ENCODE assay signal across 9 cellular contexts in the genomic region with DNA sequence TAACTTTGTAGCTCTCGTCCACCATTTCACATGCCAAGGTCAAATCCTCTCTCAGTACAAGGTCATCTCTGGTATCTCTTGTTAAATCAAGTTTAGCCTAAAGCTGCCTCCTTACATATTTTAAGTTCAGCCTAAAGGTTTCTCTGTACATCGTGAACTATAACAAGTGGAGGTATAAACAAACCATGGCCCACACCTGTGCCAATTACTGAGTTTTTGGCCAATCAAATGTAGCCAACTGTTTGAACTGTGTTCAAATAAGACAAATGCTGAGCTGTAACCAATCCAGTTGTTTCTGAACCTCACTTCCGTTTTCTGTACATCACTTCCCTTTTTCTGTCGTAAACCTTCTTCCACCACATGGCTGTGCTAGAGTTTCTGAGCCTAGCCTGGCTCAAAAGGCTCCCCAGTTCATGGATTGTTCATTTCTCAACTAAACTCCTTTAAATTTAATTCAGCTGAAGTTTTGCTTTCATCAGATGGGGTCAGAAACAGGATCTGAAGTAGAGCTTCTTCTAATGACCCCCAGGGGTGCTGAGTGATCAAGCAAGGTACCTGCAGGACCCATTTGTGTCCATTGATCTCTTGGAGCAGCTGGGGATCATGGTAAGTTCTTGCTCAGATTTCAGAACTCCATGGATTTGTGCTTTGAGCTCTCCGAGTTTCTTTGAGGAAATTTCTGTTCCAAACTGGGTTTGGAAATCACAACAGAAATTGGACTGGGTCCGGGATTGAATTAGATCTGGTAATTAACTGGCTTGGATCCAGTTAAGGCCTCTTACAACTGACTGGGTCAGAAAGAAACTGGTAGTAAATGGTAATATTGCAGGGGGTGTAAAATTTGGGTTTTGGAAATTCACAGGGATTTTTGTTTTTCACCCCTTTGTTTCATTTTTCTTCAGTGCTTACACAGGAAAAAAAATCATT. TPM values are rescaled to one million over a fixed set of nuclear protein-coding genes. Genes with fewer than 3 reads are reported as not detected.
DNase-seq lines count a peak whose midpoint lies in the region; ATAC-seq, FAIRE-seq and TF ChIP-seq lines count a peak whose summit lies in the region.
"Had no signal": no experiment of that assay in that cellular context is flagged by ENCODE, and none has a peak within 500 bp of the region (broad histone marks: within the 10 kb centered on the region; RNA-seq: fewer than 3 reads in every experiment).

No MANE protein-coding gene starts in this region.

- CTCF ChIA-PET in activated CD4-positive, alpha-beta T cell treated with anti-CD3 and anti-CD28 coated beads, Interleukin-2, amount 10 ng/mL, durations not matched to agents 7 days and 5 days (lab: Charles Lee) = interaction anchor here (0.5 to 6.7 kb wide), 12 partner anchors 8 to 212 kb away, joined by 3 to 37 read pairs (median 3); a partner anchor contains a TSS

- intact Hi-C loops in kidney (cut with DNase I) (no loop called here), thyroid gland (cut with DNase I) (no loop called here)

- H3K9me3 Mint-ChIP-seq in activated CD4-positive, alpha-beta T cell treated with anti-CD3 and anti-CD28 coated beads, Interleukin-2, amount 10 ng/mL, durations not matched to agents 7 days and 5 days = peaks cover 5% of the 10 kb centered on the region
- H3K9me3 Mint-ChIP-seq in memory B cell (no peaks in the 10 kb centered on the region), chondrocyte (ENCODE audit: low read depth) (no peaks in the 10 kb centered on the region)

- H3K4me3 Mint-ChIP-seq in activated CD4-positive, alpha-beta T cell treated with anti-CD3 and anti-CD28 coated beads, Interleukin-2, amount 10 ng/mL, durations not matched to agents 7 days and 5 days = peak overlapping the region; percentile 78
- H3K4me3 Mint-ChIP-seq in memory B cell = peak overlapping the region; percentile 72
- no peak overlapping the region for H3K4me3 Mint-ChIP-seq in chondrocyte (ENCODE audit: unreplicated experiment)

- no peaks in the 10 kb centered on the region for H3K27me3 Mint-ChIP-seq in activated CD4-positive, alpha-beta T cell treated with anti-CD3 and anti-CD28 coated beads, Interleukin-2, amount 10 ng/mL, durations not matched to agents 7 days and 5 days
- H3K27me3 Mint-ChIP-seq in memory B cell = no peaks in the 10 kb centered on the region
- peaks cover 4% of the 10 kb centered on the region for H3K27me3 Mint-ChIP-seq in chondrocyte (ENCODE audit: low read depth)

- POLR2A ChIA-PET in activated CD4-positive, alpha-beta T cell treated with anti-CD3 and anti-CD28 coated beads, Interleukin-2, amount 10 ng/mL, durations not matched to agents 7 days and 5 days (lab: Charles Lee) = interaction anchor here (0.6 to 1.0 kb wide), 3 partner anchors 58 to 212 kb away, joined by 3 to 4 read pairs (median 4); a partner anchor contains a TSS

- peaks cover 49% of the 10 kb centered on the region for H3K4me1 Mint-ChIP-seq in activated CD4-positive, alpha-beta T cell treated with anti-CD3 and anti-CD28 coated beads, Interleukin-2, amount 10 ng/mL, durations not matched to agents 7 days and 5 days
- peaks cover 17% of the 10 kb centered on the region for H3K4me1 Mint-ChIP-seq in memory B cell
- no peaks in the 10 kb centered on the region for H3K4me1 Mint-ChIP-seq in chondrocyte (ENCODE audit: low read depth)

- ATAC-seq in GM21526 (IDR thresholded peaks at IDR 0.05; ENCODE audit: low FRiP score, unreplicated experiment) = peak; percentile 72
- peak; percentile 89 for ATAC-seq in memory B cell (ENCODE audit: low read depth)

- H3K9me3 ChIP-seq in kidney (ENCODE audit: control insufficient read depth in 1 of 2, low read length in 2 of 2) (no peaks in the 10 kb centered on the region), thyroid gland (no peaks in the 10 kb centered on the region)
- H3K9me3 ChIP-seq: upper lobe of left lung had no signal

- peak overlapping the region; percentile 90 for H3K27ac Mint-ChIP-seq in activated CD4-positive, alpha-beta T cell treated with anti-CD3 and anti-CD28 coated beads, Interleukin-2, amount 10 ng/mL, durations not matched to agents 7 days and 5 days
- H3K27ac Mint-ChIP-seq in memory B cell (peak overlapping the region; percentile 98), chondrocyte (ENCODE audit: unreplicated experiment) (no peak overlapping the region)

- H3K36me3 ChIP-seq in kidney (ENCODE audit: control insufficient read depth in 1 of 2, insufficient read depth in 2 of 2, low read length in 2 of 2) (no peaks in the 10 kb centered on the region), thyroid gland (no peaks in the 10 kb centered on the region)
- H3K36me3 ChIP-seq: upper lobe of left lung had no signal

- no peaks in the 10 kb centered on the region for H3K4me1 ChIP-seq in kidney (ENCODE audit: control insufficient read depth in 1 of 2, insufficient read depth in 1 of 2, low read depth in 1 of 2, low read length in 2 of 2)
- H3K4me1 ChIP-seq in thyroid gland = peaks cover 0 to 7% of the 10 kb centered on the region in 2 donors
- H3K4me1 ChIP-seq: upper lobe of left lung had no signal

- H3K27me3 ChIP-seq in thyroid gland = no peaks in the 10 kb centered on the region
- H3K27me3 ChIP-seq: upper lobe of left lung had no signal

- 63 to 78% methylated on average over 6 of the region's 6 CpGs for WGBS in thyroid gland, 2 donors

- no peak for TF ChIP-seq CTCF in LNCaP clone FGC (IDR thresholded peaks at IDR 0.05; ENCODE audit: control insufficient read depth, extremely low read depth, insufficient read depth)
- TF ChIP-seq CTCF in kidney (IDR thresholded peaks at IDR 0.05; ENCODE audit: borderline replicate concordance, extremely low read depth, insufficient read depth) = no peak
- no peak for TF ChIP-seq CTCF in chondrocyte (IDR thresholded peaks at IDR 0.05)
- no peak for TF ChIP-seq CTCF in thyroid gland (IDR thresholded peaks at IDR 0.05)

- no peak overlapping the region for H3K27ac ChIP-seq in kidney (ENCODE audit: low read depth in 2 of 2, low read length in 2 of 2)
- no peak overlapping the region for H3K27ac ChIP-seq in thyroid gland

- H3K36me3 Mint-ChIP-seq in activated CD4-positive, alpha-beta T cell treated with anti-CD3 and anti-CD28 coated beads, Interleukin-2, amount 10 ng/mL, durations not matched to agents 7 days and 5 days (ENCODE audit: low read depth) = peaks cover 31% of the 10 kb centered on the region
- H3K36me3 Mint-ChIP-seq in memory B cell (peaks cover 4% of the 10 kb centered on the region), chondrocyte (ENCODE audit: low read depth) (no peaks in the 10 kb centered on the region)

- no peak overlapping the region for H3K9ac ChIP-seq in kidney (ENCODE audit: low read length in 2 of 2)

- H3K4me3 ChIP-seq in GM08714 (ENCODE audit: low read length) (peak overlapping the region; percentile 99), LNCaP clone FGC (ENCODE audit: low read depth, low read length) (peak overlapping the region; percentile 65), kidney (ENCODE audit: low read length in 2 of 2) (no peak overlapping the region), thyroid gland (replicated peaks in 1 of 3) (no peak overlapping the region)

- DNase-seq in LNCaP clone FGC (ENCODE audit: low read depth) (peak; percentile 94), memory B cell (ENCODE audit: low spot score in 2 of 2) (peak in 1 of 2 donors; percentile 65), kidney (no peak), chondrocyte (ENCODE audit: low spot score) (no peak), thyroid gland (no peak)
- DNase-seq in activated CD4-positive, alpha-beta T cell treated with anti-CD3 and anti-CD28 coated beads, Interleukin-2, amount 10 ng/mL, durations not matched to agents 7 days and 5 days = peak; percentile 67
- DNase-seq: upper lobe of left lung had no signal

- TF ChIP-seq POLR2A in thyroid gland (IDR thresholded peaks at IDR 0.05) = no peak

- no peak for FAIRE-seq in kidney (lab: Jason Lieb, UNC)

RNA-seq across cellular contexts. Expression of a gene that starts 11.0 kb away (rescaled TPM):
- 10 to 100 TPM; 37.2 to 38.3 TPM for total RNA-seq in activated CD4-positive, alpha-beta T cell treated with anti-CD3 and anti-CD28 coated beads, Interleukin-2, amount 10 ng/mL, durations not matched to agents 7 days and 5 days
- total RNA-seq in kidney = 35.8 TPM
- polyA plus RNA-seq in kidney (ENCODE audit: insufficient read depth, low read depth, low replicate concordance) = 47.7 TPM
- total RNA-seq in chondrocyte = 52.0 to 54.8 TPM (median 53.2 TPM) in 3 replicates
- total RNA-seq in thyroid gland = 10 to 100 TPM; 28.5 to 68.8 (median 53.6) TPM

Comparison
In these comparisons a context has a peak if more than half of its experiments do, and no peak if none do; other contexts are left out.
1. H3K4me3 ChIP-seq: peak in GM08714 (single experiment) and LNCaP clone FGC (single experiment); none in kidney (0 of 2) and thyroid gland (0 of 3).
2. DNase-seq: peak in LNCaP clone FGC (single experiment) and activated CD4-positive, alpha-beta T cell treated with anti-CD3 and anti-CD28 coated beads, Interleukin-2, amount 10 ng/mL, durations not matched to agents 7 days and 5 days (single experiment); none in kidney (single experiment), chondrocyte (single experiment) and thyroid gland (0 of 2).